30 cellular contexts compared by ENCODE assay signal in genomic region chr2:223273995-223274394, GRCh38.
"Had no signal": no experiment of that assay in that cellular context is flagged by ENCODE, and none has a peak within 500 bp of the region (broad histone marks: within the 10 kb centered on the region; RNA-seq: fewer than 3 reads in every experiment).

No MANE protein-coding gene starts in this region.

- H3K27ac ChIP-seq: adrenal gland, body of pancreas, brain microvascular endothelial cell, breast epithelium had no signal

- DNase-seq: activated B cell treated with CpG ODN at 0.5 μM for 24 hours; activated CD4-positive, alpha-beta memory T cell treated with anti-CD3 and anti-CD28 coated beads for 36 hours; activated CD4-positive, alpha-beta T cell treated with anti-CD3 and anti-CD28 coated beads for 4 hours; activated CD4-positive, alpha-beta T cell treated with anti-CD3 and anti-CD28 coated beads, Interleukin-2, amount 10 ng/mL, durations not matched to agents 24 days and 14 days; activated CD4-positive, alpha-beta T cell treated with anti-CD3 and anti-CD28 coated beads, Interleukin-2, amount 50 U/mL, for 1 hour; activated CD4-positive, alpha-beta T cell treated with anti-CD3 and anti-CD28 coated beads, Interleukin-2, amount 50 U/mL, for 4 hours; activated CD4-positive, CD25-positive, alpha-beta regulatory T cell treated with anti-CD3 and anti-CD28 coated beads, Interleukin-2, amount 50 U/mL, for 72 hours; activated CD8-positive, alpha-beta memory T cell treated with anti-CD3 and anti-CD28 coated beads, Interleukin-2, amount 50 U/mL, for 4 hours; activated CD8-positive, alpha-beta T cell treated with anti-CD3 and anti-CD28 coated beads for 36 hours; activated effector memory CD4-positive, alpha-beta T cell treated with anti-CD3 and anti-CD28 coated beads, Interleukin-2, amount 50 U/mL, for 16 hours; activated gamma-delta T cell treated with Interleukin-2 at 50 U/mL for 16 hours; activated naive CD4-positive, alpha-beta T cell; activated naive CD4-positive, alpha-beta T cell treated with anti-CD3 and anti-CD28 coated beads for 36 hours; activated naive CD4-positive, alpha-beta T cell treated with anti-CD3 and anti-CD28 coated beads, Interleukin-2, amount 50 U/mL, for 16 hours; activated naive CD8-positive, alpha-beta T cell treated with anti-CD3 and anti-CD28 coated beads for 36 hours; activated T-cell treated with anti-CD3 and anti-CD28 coated beads for 4 hours; activated T-cell treated with anti-CD3 and anti-CD28 coated beads, Interleukin-2, amount 50 U/mL, for 1 hour; activated T-cell treated with anti-CD3 and anti-CD28 coated beads, Interleukin-2, amount 50 U/mL, for 4 hours; activated T-cell treated with anti-CD3 and anti-CD28 coated beads, Interleukin-2, amount 50 U/mL, for 72 hours; adrenal gland; amniotic stem cell; aorta; body of pancreas; brain microvascular endothelial cell; central memory CD4-positive, alpha-beta T cell; T-helper 17 cell; T1000 had no signal

- H3K36me3 ChIP-seq: adrenal gland, brain microvascular endothelial cell, breast epithelium had no signal

- H3K9me3 ChIP-seq: adrenal gland, body of pancreas, breast epithelium had no signal

- ATAC-seq: activated CD8-positive, alpha-beta T cell treated with anti-CD3 and anti-CD28 coated beads for 36 hours; activated naive CD4-positive, alpha-beta T cell treated with anti-CD3 and anti-CD28 coated beads, Interleukin-2, amount 50 U/mL, for 72 hours; activated T-cell treated with anti-CD3 and anti-CD28 coated beads, Interleukin-2, amount 50 U/mL, for 4 hours; activated T-cell treated with anti-CD3 and anti-CD28 coated beads, Interleukin-2, amount 50 U/mL, for 72 hours; activated T-helper 17 cell treated with anti-CD3 and anti-CD28 coated beads, Interleukin-2, amount 50 U/mL, for 72 hours; body of pancreas; T-helper 17 cell had no signal

- H3K27me3 ChIP-seq: adrenal gland, body of pancreas, brain microvascular endothelial cell, breast epithelium had no signal

- H3K4me1 ChIP-seq: adrenal gland, body of pancreas, breast epithelium had no signal

- H3K4me3 ChIP-seq: adrenal gland, body of pancreas, breast epithelium had no signal
